8 cellular contexts compared by ENCODE assay signal in genomic region chr20:32585519-32586127, GRCh38. TPM values are rescaled to one million over a fixed set of nuclear protein-coding genes. Genes with fewer than 3 reads are reported as not detected.
DNase-seq lines count a peak whose midpoint lies in the region; ATAC-seq, FAIRE-seq and TF ChIP-seq lines count a peak whose summit lies in the region.

No MANE protein-coding gene starts in this region.

- ATAC-seq in activated CD8-positive, alpha-beta T cell treated with anti-CD3 and anti-CD28 coated beads, Interleukin-2, amount 10 ng/mL, durations not matched to agents 7 days and 5 days, result no peak

- peak overlapping the region; percentile 74 for H3K27ac Mint-ChIP-seq in activated CD8-positive, alpha-beta T cell treated with anti-CD3 and anti-CD28 coated beads, Interleukin-2, amount 10 ng/mL, durations not matched to agents 7 days and 5 days
- H3K27ac Mint-ChIP-seq in immature natural killer cell, result peak overlapping the region; percentile 71 to 87 (median 80)

- peaks cover 22% of the 10 kb centered on the region for H3K27me3 Mint-ChIP-seq in activated CD8-positive, alpha-beta T cell treated with anti-CD3 and anti-CD28 coated beads, Interleukin-2, amount 10 ng/mL, durations not matched to agents 7 days and 5 days (ENCODE audit: low read depth)
- peaks cover 13 to 36% (median 14%) of the 10 kb centered on the region in 3 donors for H3K27me3 Mint-ChIP-seq in immature natural killer cell (ENCODE audit: low read depth in 3 of 3)

- POLR2A ChIA-PET in activated CD8-positive, alpha-beta T cell treated with anti-CD3 and anti-CD28 coated beads, Interleukin-2, amount 10 ng/mL, durations not matched to agents 7 days and 5 days (lab: Charles Lee), result interaction anchor here (1.0 to 2.6 kb wide), 5 partner anchors 43 to 60 kb away, joined by 3 to 11 read pairs (median 5); no protein-coding TSS in a partner anchor
- POLR2A ChIA-PET in HEK293T (lab: Yijun Ruan, JAX), result no interaction called here

- no peak for FAIRE-seq in frontal cortex (lab: Jason Lieb, UNC)

- no peaks in the 10 kb centered on the region for H3K36me3 Mint-ChIP-seq in activated CD8-positive, alpha-beta T cell treated with anti-CD3 and anti-CD28 coated beads, Interleukin-2, amount 10 ng/mL, durations not matched to agents 7 days and 5 days (ENCODE audit: low read depth)
- no peaks in the 10 kb centered on the region for H3K36me3 Mint-ChIP-seq in immature natural killer cell

- peaks cover 41% of the 10 kb centered on the region for H3K4me1 Mint-ChIP-seq in activated CD8-positive, alpha-beta T cell treated with anti-CD3 and anti-CD28 coated beads, Interleukin-2, amount 10 ng/mL, durations not matched to agents 7 days and 5 days (ENCODE audit: low read depth)
- H3K4me1 Mint-ChIP-seq in immature natural killer cell, result peaks cover 35 to 49% of the 10 kb centered on the region in 2 donors

- no peaks in the 10 kb centered on the region for H3K9me3 Mint-ChIP-seq in activated CD8-positive, alpha-beta T cell treated with anti-CD3 and anti-CD28 coated beads, Interleukin-2, amount 10 ng/mL, durations not matched to agents 7 days and 5 days (ENCODE audit: insufficient read depth)
- H3K9me3 Mint-ChIP-seq in immature natural killer cell, result peaks cover 0 to 1% (median 0%) of the 10 kb centered on the region in 6 donors

- CTCF ChIA-PET in activated CD8-positive, alpha-beta T cell treated with anti-CD3 and anti-CD28 coated beads, Interleukin-2, amount 10 ng/mL, durations not matched to agents 7 days and 5 days (lab: Charles Lee), result interaction anchor here (1.3 kb wide), 1 partner anchor 63 kb away, joined by 5 read pairs; no protein-coding TSS in a partner anchor
- CTCF ChIA-PET in HEK293T (lab: Yijun Ruan, JAX), result no interaction called here

- peak; percentile 28 for DNase-seq in stimulated activated CD4-positive, alpha-beta T cell treated with anti-CD3 and anti-CD28 coated beads, Interleukin-15, amount 100 ng/mL, for 24 hours
- no peak for DNase-seq in stimulated activated CD4-positive, alpha-beta T cell treated with anti-CD3 and anti-CD28 coated beads, Interleukin-2, amount 100 ng/mL, for 48 hours
- DNase-seq in activated CD8-positive, alpha-beta T cell treated with anti-CD3 and anti-CD28 coated beads, Interleukin-2, amount 10 ng/mL, durations not matched to agents 7 days and 5 days, result no peak
- DNase-seq in immature natural killer cell (no peak), NCI-H1694 treated with DMSO at 0.1 percent for 48 hours (lab: John Stamatoyannopoulos, UW) (no peak), ureter (ENCODE audit: low spot score) (no peak), frontal cortex (ENCODE audit: low spot score in 2 of 2) (no peak), HEK293T (ENCODE audit: extremely low spot score) (no peak)

- peak overlapping the region; percentile 81 for H3K4me3 Mint-ChIP-seq in activated CD8-positive, alpha-beta T cell treated with anti-CD3 and anti-CD28 coated beads, Interleukin-2, amount 10 ng/mL, durations not matched to agents 7 days and 5 days
- peak overlapping the region; percentile 76 to 94 (median 90) for H3K4me3 Mint-ChIP-seq in immature natural killer cell

TF ChIP-seq in HEK293T, 16 proteins besides CTCF, POLR2A, EP300 and RAD21:
- TF ChIP-seq FOXK2 (IDR thresholded peaks at IDR 0.05) (no peak), ZNF384 (IDR thresholded peaks at IDR 0.05) (no peak), BHLHE40 (IDR thresholded peaks at IDR 0.05; ENCODE audit: borderline replicate concordance) (no peak), FOXM1 (IDR thresholded peaks at IDR 0.05; ENCODE audit: borderline replicate concordance) (no peak), SP1 (IDR thresholded peaks at IDR 0.05) (no peak), TARDBP (IDR thresholded peaks at IDR 0.05) (no peak), CTBP1 (IDR thresholded peaks at IDR 0.05; ENCODE audit: borderline replicate concordance) (no peak), FOXA1 (IDR thresholded peaks at IDR 0.05) (no peak)
- TF ChIP-seq, protein P1, sequence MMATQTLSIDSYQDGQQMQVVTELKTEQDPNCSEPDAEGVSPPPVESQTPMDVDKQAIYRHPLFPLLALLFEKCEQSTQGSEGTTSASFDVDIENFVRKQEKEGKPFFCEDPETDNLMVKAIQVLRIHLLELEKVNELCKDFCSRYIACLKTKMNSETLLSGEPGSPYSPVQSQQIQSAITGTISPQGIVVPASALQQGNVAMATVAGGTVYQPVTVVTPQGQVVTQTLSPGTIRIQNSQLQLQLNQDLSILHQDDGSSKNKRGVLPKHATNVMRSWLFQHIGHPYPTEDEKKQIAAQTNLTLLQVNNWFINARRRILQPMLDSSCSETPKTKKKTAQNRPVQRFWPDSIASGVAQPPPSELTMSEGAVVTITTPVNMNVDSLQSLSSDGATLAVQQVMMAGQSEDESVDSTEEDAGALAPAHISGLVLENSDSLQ (IDR thresholded peaks at IDR 0.05), result no peak
TF ChIP-seq in HEK293T: peak in this region for 0.

RNA-seq across cellular contexts. Expression of gene NOL4L, which starts 0.5 kb away (rescaled TPM):
- 10 to 100 TPM; 22.2 to 24.5 TPM for total RNA-seq in activated CD8-positive, alpha-beta T cell treated with anti-CD3 and anti-CD28 coated beads, Interleukin-2, amount 10 ng/mL, durations not matched to agents 7 days and 5 days
- polyA plus RNA-seq in immature natural killer cell, result 10 to 100 TPM in 1 of 3 donors, 1 to 10 TPM in 2; 4.1 to 17.2 (median 9.6) TPM
- total RNA-seq in ureter, result 40.7 TPM
- 13.0 TPM for total RNA-seq in frontal cortex
